Comparison of ENCODE assay signal across 8 cellular contexts in genomic region chr17:39450847-39451581, GRCh38. TPM values are rescaled to one million over a fixed set of nuclear protein-coding genes. Genes with fewer than 3 reads are reported as not detected.
A peak's percentile ranks its signal among the peaks of the same experiment; 100 is the strongest.
DNase-seq lines count a peak whose midpoint lies in the region; ATAC-seq, FAIRE-seq and TF ChIP-seq lines count a peak whose summit lies in the region.

A gene with protein sequence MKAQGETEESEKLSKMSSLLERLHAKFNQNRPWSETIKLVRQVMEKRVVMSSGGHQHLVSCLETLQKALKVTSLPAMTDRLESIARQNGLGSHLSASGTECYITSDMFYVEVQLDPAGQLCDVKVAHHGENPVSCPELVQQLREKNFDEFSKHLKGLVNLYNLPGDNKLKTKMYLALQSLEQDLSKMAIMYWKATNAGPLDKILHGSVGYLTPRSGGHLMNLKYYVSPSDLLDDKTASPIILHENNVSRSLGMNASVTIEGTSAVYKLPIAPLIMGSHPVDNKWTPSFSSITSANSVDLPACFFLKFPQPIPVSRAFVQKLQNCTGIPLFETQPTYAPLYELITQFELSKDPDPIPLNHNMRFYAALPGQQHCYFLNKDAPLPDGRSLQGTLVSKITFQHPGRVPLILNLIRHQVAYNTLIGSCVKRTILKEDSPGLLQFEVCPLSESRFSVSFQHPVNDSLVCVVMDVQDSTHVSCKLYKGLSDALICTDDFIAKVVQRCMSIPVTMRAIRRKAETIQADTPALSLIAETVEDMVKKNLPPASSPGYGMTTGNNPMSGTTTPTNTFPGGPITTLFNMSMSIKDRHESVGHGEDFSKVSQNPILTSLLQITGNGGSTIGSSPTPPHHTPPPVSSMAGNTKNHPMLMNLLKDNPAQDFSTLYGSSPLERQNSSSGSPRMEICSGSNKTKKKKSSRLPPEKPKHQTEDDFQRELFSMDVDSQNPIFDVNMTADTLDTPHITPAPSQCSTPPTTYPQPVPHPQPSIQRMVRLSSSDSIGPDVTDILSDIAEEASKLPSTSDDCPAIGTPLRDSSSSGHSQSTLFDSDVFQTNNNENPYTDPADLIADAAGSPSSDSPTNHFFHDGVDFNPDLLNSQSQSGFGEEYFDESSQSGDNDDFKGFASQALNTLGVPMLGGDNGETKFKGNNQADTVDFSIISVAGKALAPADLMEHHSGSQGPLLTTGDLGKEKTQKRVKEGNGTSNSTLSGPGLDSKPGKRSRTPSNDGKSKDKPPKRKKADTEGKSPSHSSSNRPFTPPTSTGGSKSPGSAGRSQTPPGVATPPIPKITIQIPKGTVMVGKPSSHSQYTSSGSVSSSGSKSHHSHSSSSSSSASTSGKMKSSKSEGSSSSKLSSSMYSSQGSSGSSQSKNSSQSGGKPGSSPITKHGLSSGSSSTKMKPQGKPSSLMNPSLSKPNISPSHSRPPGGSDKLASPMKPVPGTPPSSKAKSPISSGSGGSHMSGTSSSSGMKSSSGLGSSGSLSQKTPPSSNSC (N-terminal part only) (minus strand): TSS chr17:39451263. CDS start chr17:39451062, 201 bp downstream.

- peaks cover 10% of the 10 kb centered on the region; the same call in 1 of the 2 replicates for H4K20me1 ChIP-seq in HepG2 (ENCODE audit: insufficient read depth, low read length)

- peak within 1 kb of the TSS; percentile 76 for H3K4me2 ChIP-seq in HepG2 (ENCODE audit: low read depth, low read length)

- in situ Hi-C loops in HepG2 (cut with HindIII; ENCODE audit: extremely low pct_ligation_motif_present, low pct_unique_long_range_greater_than_20kb): no loop called here

- no peak for TF ChIP-seq RAD21 in HepG2 (CRISPR knock-in tag; IDR thresholded peaks at IDR 0.05)

- H2AFZ ChIP-seq in HepG2 (ENCODE audit: low read length): peak within 1 kb of the TSS; percentile 77

- H3K9ac ChIP-seq in HepG2 (ENCODE audit: insufficient read depth, low read depth, low read length): peak within 1 kb of the TSS; percentile 96

- FAIRE-seq in HepG2 (lab: Jason Lieb, UNC): peak; percentile 96

- ATAC-seq in GM19372 (IDR thresholded peaks at IDR 0.05; ENCODE audit: low read depth, unreplicated experiment) (peak; percentile 99), HG03565 (IDR thresholded peaks at IDR 0.05; ENCODE audit: unreplicated experiment) (peak; percentile 90), HepG2 (peak; percentile 79)

- H3K4me1 ChIP-seq in HepG2 (ENCODE audit: insufficient read depth, low read length): peaks cover 65% of the 10 kb centered on the region

- POLR2A ChIA-PET in HepG2 (lab: Yijun Ruan, JAX): interaction anchor here (0.6 to 7.8 kb wide), 16 partner anchors 9 to 841 kb away, joined by 3 to 302 read pairs (median 6); partner anchors contain the start of genes CDK12, FBXL20, LASP1 and PSMD3

- H3K79me2 ChIP-seq in HepG2 (ENCODE audit: insufficient read depth, low read length): peaks cover 43% of the 10 kb centered on the region

- no TSS peak for BruUV-seq in HepG2 (replicated peaks; lab: Mats Ljungman, UMichigan)

- H3K9me3 ChIP-seq in HepG2 (ENCODE audit: low read length): no peaks in the 10 kb centered on the region

- peak within 1 kb of the TSS; percentile 92 to 98 (median 92) for H3K4me3 ChIP-seq in HepG2 (replicated peaks in 1 of 3; ENCODE audit: insufficient read depth in 1 of 3, low read depth in 2 of 3, low read length in 3 of 3)

- peaks cover 1 to 12% of the 10 kb centered on the region in 2 experiments; a peak in 4 of 5 replicates for H3K36me3 ChIP-seq in HepG2 (replicated peaks in 1 of 2; ENCODE audit: control insufficient read depth in 1 of 2, insufficient read depth in 2 of 2, low read length in 2 of 2)

- intact Hi-C loops in HepG2 (cut with micrococcal nuclease; ENCODE audit: unreplicated experiment): loop anchor here (2.0 kb wide), 1 partner anchor 14 kb away; no protein-coding TSS in a partner anchor

- WGBS in HepG2 (ENCODE audit: low lambda C conversion rate): 1% methylated on average over 36 of the region's 37 CpGs

- H3K27ac ChIP-seq in HepG2 (ENCODE audit: extremely low read length, insufficient read depth, low read length): peak within 1 kb of the TSS; percentile 94

- CTCF ChIA-PET in HepG2 (lab: Yijun Ruan, JAX; ENCODE audit: low intra/inter-chr PET ratio, low total read pairs): no interaction called here

- no peaks in the 10 kb centered on the region; a peak in 1 of 5 replicates for H3K27me3 ChIP-seq in HepG2 (ENCODE audit: control insufficient read depth in 1 of 2, insufficient read depth in 2 of 2, low read length in 2 of 2)

- DNase-seq in C1 segment of cervical spinal cord (lab: John Stamatoyannopoulos, UW) (peak; percentile 36 to 90 (median 78)), NCI-H774 (lab: John Stamatoyannopoulos, UW) (peak; percentile 99), dermis blood vessel endothelial cell (peak; percentile 99), HepG2 (ENCODE audit: low spot score) (peak; percentile 99)
- peak; percentile 86 to 87 for DNase-seq in activated CD4-positive, alpha-beta T cell treated with anti-CD3 and anti-CD28 coated beads, Interleukin-2, amount 50 U/mL, for 4 hours
- DNase-seq in stimulated activated CD4-positive, alpha-beta T cell treated with anti-CD3 and anti-CD28 coated beads, Interleukin-4, amount 100 ng/mL, for 1 hour: peak; percentile 84

- TF ChIP-seq POLR2A in HepG2 (IDR thresholded peaks at IDR 0.05; ENCODE audit: insufficient read depth in 1 of 2, low read depth in 2 of 2, low read length in 2 of 2): peak; percentile 81 to 94

- no peak for TF ChIP-seq CTCF in HepG2 (CRISPR knock-in tag; IDR thresholded peaks at IDR 0.05)

- 0 out of 4 replicates have a peak, but pooled peaks of 1 of the 2 experiments have one; percentile 36 for TF ChIP-seq EP300 in HepG2 (IDR thresholded peaks at IDR 0.05; ENCODE audit: low read depth in 2 of 2, low read length in 2 of 2)
- no peak for TF ChIP-seq EP300 in HepG2 (CRISPR knock-in tag; IDR thresholded peaks at IDR 0.05; ENCODE audit: borderline replicate concordance)

TF ChIP-seq in HepG2, 621 proteins besides CTCF, POLR2A, EP300 and RAD21 (continues in another document):
- TF ChIP-seq ZNF468 (CRISPR knock-in tag; IDR thresholded peaks at IDR 0.05) (no peak), ZNF841 (CRISPR knock-in tag; IDR thresholded peaks at IDR 0.05; ENCODE audit: borderline replicate concordance) (no peak), CENPX (CRISPR knock-in tag; IDR thresholded peaks at IDR 0.05) (no peak), ZNF740 (CRISPR knock-in tag; IDR thresholded peaks at IDR 0.05) (peak; percentile 68; the same call in 1 of the 2 replicates), ZNF451 (CRISPR knock-in tag; IDR thresholded peaks at IDR 0.05) (0 out of 2 replicates have a peak, but pooled peaks have one; percentile 62), MED1 (CRISPR knock-in tag; IDR thresholded peaks at IDR 0.05) (peak; percentile 77), ZEB1 (IDR thresholded peaks at IDR 0.05; ENCODE audit: insufficient replicate concordance, low read depth) (peak; percentile 53), POLR2AphosphoS5 (IDR thresholded peaks at IDR 0.05; ENCODE audit: low read depth, low read length) (peak; percentile 94), ZNF441 (CRISPR knock-in tag; IDR thresholded peaks at IDR 0.05; ENCODE audit: borderline replicate concordance) (peak; percentile 87), KLF11 (CRISPR knock-in tag; IDR thresholded peaks at IDR 0.05) (no peak), ZNF619 (CRISPR knock-in tag; IDR thresholded peaks at IDR 0.05) (peak; percentile 67; the same call in 1 of the 2 replicates)
- TF ChIP-seq, protein P1, sequence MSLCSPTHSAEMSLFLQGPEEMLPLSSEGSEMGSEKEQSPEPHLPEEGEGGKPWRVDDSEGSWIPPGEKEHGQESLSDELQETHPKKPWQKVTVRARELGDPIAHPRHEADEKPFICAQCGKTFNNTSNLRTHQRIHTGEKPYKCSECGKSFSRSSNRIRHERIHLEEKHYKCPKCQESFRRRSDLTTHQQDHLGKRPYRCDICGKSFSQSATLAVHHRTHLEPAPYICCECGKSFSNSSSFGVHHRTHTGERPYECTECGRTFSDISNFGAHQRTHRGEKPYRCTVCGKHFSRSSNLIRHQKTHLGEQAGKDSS (CRISPR knock-in tag; IDR thresholded peaks at IDR 0.05; ENCODE audit: borderline replicate concordance, low read depth): peak; percentile 45; the same call in 1 of the 2 replicates
- TF ChIP-seq, protein P2, sequence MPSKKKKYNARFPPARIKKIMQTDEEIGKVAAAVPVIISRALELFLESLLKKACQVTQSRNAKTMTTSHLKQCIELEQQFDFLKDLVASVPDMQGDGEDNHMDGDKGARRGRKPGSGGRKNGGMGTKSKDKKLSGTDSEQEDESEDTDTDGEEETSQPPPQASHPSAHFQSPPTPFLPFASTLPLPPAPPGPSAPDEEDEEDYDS (CRISPR knock-in tag; IDR thresholded peaks at IDR 0.05): peak; percentile 81; the same call in 1 of the 2 replicates

RNA-seq across cellular contexts. Expression of the gene that starts here (rescaled TPM):
- 18.9 and 32.2 TPM in 2 replicates for total RNA-seq in dermis blood vessel endothelial cell
- total RNA-seq in HepG2 (2016; rRNA removed; fragmentation: Illumina TruSeq; extraction: Trizol): 37.5 and 60.9 TPM in 2 replicates
- total RNA-seq in HepG2 (2016; cell fraction: cytosol; rRNA removed; fragmentation: Illumina TruSeq; extraction: Trizol; ENCODE audit: low read depth): 12.9 and 14.9 TPM in 2 replicates
- total RNA-seq in HepG2 (2016; cell fraction: insoluble cytoplasmic fraction; rRNA removed; fragmentation: Illumina TruSeq; extraction: Trizol): 38.2 and 62.3 TPM in 2 replicates
- 29.6 and 32.0 TPM in 2 replicates for total RNA-seq in HepG2 (2016; cell fraction: membrane; rRNA removed; fragmentation: Illumina TruSeq; extraction: Trizol)
- total RNA-seq in HepG2 (2016; cell fraction: nucleus; rRNA removed; fragmentation: Illumina TruSeq; extraction: Trizol): 39.7 and 45.3 TPM in 2 replicates
- 35.1 and 40.1 TPM in 2 replicates for polyA plus RNA-seq in HepG2 (2011; rRNA removed)
- polyA plus RNA-seq in HepG2 (2011; cell fraction: cytosol; rRNA removed): 20.5 and 26.9 TPM in 2 replicates
- 42.0 and 45.4 TPM in 2 replicates for polyA plus RNA-seq in HepG2 (2011; cell fraction: nucleus; rRNA removed)
- 33.6 and 38.3 TPM in 2 replicates for polyA plus RNA-seq in HepG2 (2012)
- polyA plus RNA-seq in HepG2 (2016; cell fraction: cytosol; fragmentation: Illumina TruSeq; extraction: Trizol; ENCODE audit: low read depth): 4.1 and 4.6 TPM in 2 replicates
- 46.1 and 47.3 TPM in 2 replicates for polyA plus RNA-seq in HepG2 (2016; cell fraction: insoluble cytoplasmic fraction; fragmentation: Illumina TruSeq; extraction: Trizol; ENCODE audit: low read depth)
- 10.3 and 10.9 TPM in 2 replicates for polyA plus RNA-seq in HepG2 (2016; cell fraction: membrane; fragmentation: Illumina TruSeq; extraction: Trizol; ENCODE audit: low read depth)
- polyA plus RNA-seq in HepG2 (2016; cell fraction: nucleus; fragmentation: Illumina TruSeq; extraction: Trizol; ENCODE audit: insufficient read depth, low read depth): 61.0 and 66.9 TPM in 2 replicates
- 50.2 and 64.9 TPM in 2 replicates for polyA minus RNA-seq in HepG2 (2011; rRNA and poly(A)+ RNA removed; ENCODE audit: low replicate concordance)
- polyA minus RNA-seq in HepG2 (2011; cell fraction: cytosol; rRNA and poly(A)+ RNA removed): 32.4 and 34.3 TPM in 2 replicates
- 76.9 and 82.6 TPM in 2 replicates for polyA minus RNA-seq in HepG2 (2011; cell fraction: nucleus; rRNA and poly(A)+ RNA removed)

Comparison
In these comparisons a context has a peak if more than half of its experiments do, and no peak if none do; other contexts are left out.
1. Peak in every context shown above with its lines: DNase-seq, ATAC-seq, H3K4me3 ChIP-seq and H3K27ac ChIP-seq.